Comparison of ENCODE assay signal across 19 cellular contexts in the genomic region with DNA sequence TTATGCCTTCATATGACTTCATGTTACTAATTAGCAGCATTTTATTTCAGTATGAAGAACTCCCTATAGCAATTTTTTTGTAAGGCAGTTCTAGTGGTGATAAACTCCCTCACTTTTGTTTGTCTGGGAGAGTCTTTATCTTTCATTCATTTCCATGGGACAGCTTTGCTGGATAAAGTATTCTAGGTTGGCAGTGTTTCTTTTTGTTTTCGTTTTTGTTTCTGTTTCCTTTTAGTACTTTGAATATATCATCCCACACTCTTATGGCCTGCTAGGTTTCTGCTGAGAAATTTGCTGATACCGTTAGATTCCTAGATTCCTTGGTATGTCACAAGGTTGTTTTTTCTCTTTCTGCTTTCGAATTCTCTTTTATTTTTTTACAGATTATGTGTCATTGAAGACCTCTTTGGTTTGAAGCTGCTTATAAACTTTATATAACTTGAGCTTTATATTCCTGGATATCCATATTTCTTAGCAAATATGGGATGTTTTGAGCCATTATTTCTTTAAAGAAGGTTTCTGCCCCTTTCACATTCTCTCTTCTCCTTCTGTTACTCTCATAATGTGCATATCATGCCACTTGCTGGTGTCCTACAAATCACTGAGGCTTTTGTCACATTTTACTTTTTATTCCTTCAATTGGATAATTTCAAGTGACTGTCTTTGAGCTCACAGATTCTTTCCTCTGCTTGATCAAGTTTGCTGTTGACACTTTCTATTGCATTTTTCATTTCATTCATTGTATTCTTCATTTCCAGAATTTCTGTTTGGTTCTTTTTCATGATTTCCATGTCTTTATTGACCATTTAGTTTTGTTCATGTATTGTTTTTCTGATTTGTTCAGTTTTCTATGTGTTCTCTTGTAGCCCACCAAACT.
"Had no signal": no experiment of that assay in that cellular context is flagged by ENCODE, and none has a peak within 500 bp of the region (broad histone marks: within the 10 kb centered on the region; RNA-seq: fewer than 3 reads in every experiment).

No MANE protein-coding gene starts in this region.

- H3K4me1 Mint-ChIP-seq: nephron progenitor cell had no signal

- H3K4me3 Mint-ChIP-seq: immature natural killer cell; naive thymus-derived CD4-positive, alpha-beta T cell; nephron progenitor cell had no signal

- ATAC-seq: foreskin keratinocyte; left cardiac atrium; lower lobe of right lung; naive thymus-derived CD4-positive, alpha-beta T cell had no signal

- H3K9me3 ChIP-seq: colonic mucosa had no signal

- H3K27me3 ChIP-seq: colonic mucosa, foreskin keratinocyte, sigmoid colon had no signal

- H3K36me3 ChIP-seq: colonic mucosa, left ventricle myocardium inferior, lower lobe of right lung, sigmoid colon had no signal

- DNase-seq: colonic mucosa; dermis blood vessel endothelial cell; erythroblast; foreskin keratinocyte; kidney; left cardiac atrium; left ventricle myocardium inferior; lower lobe of right lung; mesenchymal stem cell; naive thymus-derived CD4-positive, alpha-beta T cell; nephron progenitor cell; sigmoid colon; stimulated activated CD4-positive, alpha-beta T cell treated with anti-CD3 and anti-CD28 coated beads, Interleukin-12 subunit alpha, Interleukin-12 subunit beta, amount 100 ng/mL, for 4 hours; stimulated activated naive CD4-positive, alpha-beta T cell treated with Interleukin-2 at 50 U/mL for 16 hours; trophoblast cell had no signal

- H3K4me3 ChIP-seq: colonic mucosa, left ventricle myocardium inferior, lower lobe of right lung, sigmoid colon, skin epidermis had no signal

- H3K4me1 ChIP-seq: colonic mucosa, left ventricle myocardium inferior had no signal

- H3K27ac Mint-ChIP-seq: naive thymus-derived CD4-positive, alpha-beta T cell; nephron progenitor cell had no signal

- H3K27ac ChIP-seq: colonic mucosa, foreskin keratinocyte, left ventricle myocardium inferior, lower lobe of right lung, sigmoid colon, skin epidermis had no signal

- FAIRE-seq: endothelial cell of umbilical vein, kidney, urothelium cell line had no signal
